ENCODE assay signal across 8 cellular contexts in genomic region chr15:45391746-45392711, GRCh38. TPM values are rescaled to one million over a fixed set of nuclear protein-coding genes. Genes with fewer than 3 reads are reported as not detected.
DNase-seq lines count a peak whose midpoint lies in the region; ATAC-seq and TF ChIP-seq lines count a peak whose summit lies in the region.

No MANE protein-coding gene starts in this region.

- no peaks in the 10 kb centered on the region for H3K27me3 ChIP-seq in DOHH2 (ENCODE audit: control insufficient read depth, low read length)
- no peaks in the 10 kb centered on the region for H3K27me3 ChIP-seq in PC-9 (ENCODE audit: insufficient read depth, low read depth)

- intact Hi-C loops in PC-9 (cut with micrococcal nuclease; ENCODE audit: unreplicated experiment) = no loop called here

- no peaks in the 10 kb centered on the region for H3K4me1 Mint-ChIP-seq in activated T-helper 17 cell treated with anti-CD3 and anti-CD28 coated beads, Interleukin-2, amount 50 U/mL, for 72 hours

- TF ChIP-seq CTCF in DOHH2 (IDR thresholded peaks at IDR 0.05; ENCODE audit: low read depth, low read length, poor library complexity, severe bottlenecking) = no peak
- TF ChIP-seq CTCF in PC-9 (conservative IDR thresholded peaks at IDR 0.05) = no peak

- no peaks in the 10 kb centered on the region for H3K9me3 ChIP-seq in DOHH2 (ENCODE audit: control insufficient read depth, insufficient read depth, low read length)
- H3K9me3 ChIP-seq in PC-9 (ENCODE audit: insufficient read depth, low read depth) = no peaks in the 10 kb centered on the region

- no peaks in the 10 kb centered on the region for H4K20me1 ChIP-seq in DOHH2 (ENCODE audit: control insufficient read depth, insufficient read depth, low read depth, low read length)
- no peaks in the 10 kb centered on the region for H4K20me1 ChIP-seq in PC-9 (ENCODE audit: insufficient read depth)

- H3K4me3 ChIP-seq in DOHH2 (ENCODE audit: low read length) (peak overlapping the region; percentile 48), PC-9 (no peak overlapping the region)

- BruUV-seq in PC-9 (replicated peaks; lab: Mats Ljungman, UMichigan) = no TSS peak

- H3K4me3 Mint-ChIP-seq in activated T-helper 17 cell treated with anti-CD3 and anti-CD28 coated beads, Interleukin-2, amount 50 U/mL, for 72 hours = peak overlapping the region; percentile 3

- H3K27ac Mint-ChIP-seq in activated T-helper 17 cell treated with anti-CD3 and anti-CD28 coated beads, Interleukin-2, amount 50 U/mL, for 72 hours = no peak overlapping the region

- H3K4me2 ChIP-seq in DOHH2 (ENCODE audit: low read length) = peak overlapping the region; percentile 65
- no peak overlapping the region for H3K4me2 ChIP-seq in PC-9

- H3K36me3 ChIP-seq in DOHH2 (ENCODE audit: control insufficient read depth, low read length) (no peaks in the 10 kb centered on the region), PC-9 (ENCODE audit: low read depth) (no peaks in the 10 kb centered on the region)

- no peak for DNase-seq in D341Med (ENCODE audit: low spot score)
- no peak for DNase-seq in PC-9
- DNase-seq in NCI-H1694 (lab: John Stamatoyannopoulos, UW) = no peak
- no peak for DNase-seq in DMS153 treated with DMSO at 0.1 percent for 48 hours (lab: John Stamatoyannopoulos, UW; ENCODE audit: unreplicated experiment)

- H3K27me3 Mint-ChIP-seq in activated T-helper 17 cell treated with anti-CD3 and anti-CD28 coated beads, Interleukin-2, amount 50 U/mL, for 72 hours = peaks cover 38% of the 10 kb centered on the region

- H3K4me1 ChIP-seq in DOHH2 (ENCODE audit: control insufficient read depth, low read length) = peaks cover 21% of the 10 kb centered on the region
- H3K4me1 ChIP-seq in PC-9 (replicated peaks; ENCODE audit: insufficient read depth) = peaks cover 22% of the 10 kb centered on the region

- CTCF ChIA-PET in PC-9 (lab: Charles Lee) = interaction anchor here (0.6 to 1.6 kb wide), 2 partner anchors 22 to 84 kb away, joined by 3 to 4 read pairs; no protein-coding TSS in a partner anchor

- H3K27ac ChIP-seq in DOHH2 (ENCODE audit: low read depth, low read length) = peak overlapping the region; percentile 45
- no peak overlapping the region for H3K27ac ChIP-seq in PC-9

- peak; percentile 96 for ATAC-seq in GM19455 (IDR thresholded peaks at IDR 0.05; ENCODE audit: unreplicated experiment)
- ATAC-seq in HG03159 (IDR thresholded peaks at IDR 0.05; ENCODE audit: unreplicated experiment) = peak; percentile 96
- peak; percentile 83 for ATAC-seq in activated T-helper 17 cell treated with anti-CD3 and anti-CD28 coated beads, Interleukin-2, amount 50 U/mL, for 72 hours (replicated peaks)

- H3K79me2 ChIP-seq in DOHH2 (ENCODE audit: control insufficient read depth, low read length) (no peaks in the 10 kb centered on the region), PC-9 (ENCODE audit: low read depth) (no peaks in the 10 kb centered on the region)

- H3F3A ChIP-seq in DOHH2 (ENCODE audit: control insufficient read depth, insufficient read depth) = peaks cover 2% of the 10 kb centered on the region; the same call in 1 of the 2 replicates
- peaks cover 7% of the 10 kb centered on the region; the same call in 1 of the 2 replicates for H3F3A ChIP-seq in PC-9 (ENCODE audit: insufficient read depth, low read depth)

- no peaks in the 10 kb centered on the region for H3K9me3 Mint-ChIP-seq in activated T-helper 17 cell treated with anti-CD3 and anti-CD28 coated beads, Interleukin-2, amount 50 U/mL, for 72 hours

- no peak overlapping the region for H2AFZ ChIP-seq in PC-9

- no peaks in the 10 kb centered on the region for H3K9me2 ChIP-seq in DOHH2 (replicated peaks; ENCODE audit: control insufficient read depth, low read length)
- H3K9me2 ChIP-seq in PC-9 (ENCODE audit: insufficient read depth) = no peaks in the 10 kb centered on the region

- H3K36me3 Mint-ChIP-seq in activated T-helper 17 cell treated with anti-CD3 and anti-CD28 coated beads, Interleukin-2, amount 50 U/mL, for 72 hours (ENCODE audit: low read depth) = no peaks in the 10 kb centered on the region

- POLR2A ChIA-PET in PC-9 (lab: Charles Lee; ENCODE audit: unreplicated experiment) = interaction anchor here (0.7 kb wide), 1 partner anchor 49 kb away, joined by 3 read pairs; no protein-coding TSS in a partner anchor

RNA-seq across cellular contexts. Expression of gene GATM, which starts 13.7 kb away (rescaled TPM):
- 1 to 10 TPM; 1.7 to 2.7 TPM for total RNA-seq in activated T-helper 17 cell treated with anti-CD3 and anti-CD28 coated beads, Interleukin-2, amount 50 U/mL, for 72 hours
- total RNA-seq in PC-9 (2021) = 9.8 and 10.0 TPM in 2 replicates
